Comparison of ENCODE assay signal across 17 cellular contexts in the genomic region with DNA sequence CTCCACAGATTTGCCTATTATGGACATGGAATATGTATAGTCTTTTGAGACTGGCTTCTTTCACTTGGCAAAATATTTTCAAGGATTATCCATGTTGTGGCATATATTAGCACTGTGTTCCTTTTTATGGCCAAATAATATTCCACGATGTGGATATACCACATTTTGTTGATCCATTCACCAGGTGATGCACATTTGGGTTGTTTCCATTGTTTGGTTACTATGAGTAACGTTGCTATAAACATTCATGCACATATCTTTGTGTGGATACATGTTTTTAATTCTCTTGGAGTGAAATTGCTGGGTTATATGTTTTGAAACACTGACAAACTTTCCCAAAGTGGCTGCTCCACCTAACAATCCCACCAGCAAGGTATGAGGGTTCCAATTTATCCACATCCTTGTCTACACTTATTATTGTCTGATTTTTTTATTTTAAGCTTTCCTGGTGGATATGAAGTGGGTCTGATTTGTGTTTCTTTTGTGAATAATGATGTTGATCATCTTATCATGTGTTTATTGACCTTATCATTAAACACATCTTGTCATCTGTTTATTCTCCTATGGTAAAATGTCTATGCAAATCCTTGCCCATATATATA.
"Had no signal": no experiment of that assay in that cellular context is flagged by ENCODE, and none has a peak within 500 bp of the region (broad histone marks: within the 10 kb centered on the region; RNA-seq: fewer than 3 reads in every experiment).

No MANE protein-coding gene starts in this region.

- H3K9ac ChIP-seq: neural progenitor cell had no signal

- H3K4me2 ChIP-seq: neural progenitor cell had no signal

- H3K9me3 Mint-ChIP-seq: neural progenitor cell had no signal

- H3K27me3 Mint-ChIP-seq: activated naive CD8-positive, alpha-beta T cell treated with anti-CD3 and anti-CD28 coated beads, Interleukin-2, amount 10 ng/mL, durations not matched to agents 7 days and 5 days; progenitor cell of endocrine pancreas had no signal

- H3K9me3 ChIP-seq: suprapubic skin, vagina had no signal

- H3K4me1 Mint-ChIP-seq: immature natural killer cell; naive thymus-derived CD4-positive, alpha-beta T cell; T-helper 17 cell had no signal

- H3K27ac ChIP-seq: neural progenitor cell, suprapubic skin, transverse colon, vagina had no signal

- H3K4me1 ChIP-seq: neural progenitor cell had no signal

- H3K27me3 ChIP-seq: body of pancreas, heart right ventricle, neural progenitor cell, suprapubic skin, transverse colon, vagina had no signal

- H2AFZ ChIP-seq: neural progenitor cell had no signal

- H3K27ac Mint-ChIP-seq: activated naive CD8-positive, alpha-beta T cell treated with anti-CD3 and anti-CD28 coated beads, Interleukin-2, amount 10 ng/mL, durations not matched to agents 7 days and 5 days; immature natural killer cell; naive thymus-derived CD4-positive, alpha-beta T cell; T-helper 17 cell had no signal

- H3K36me3 Mint-ChIP-seq: activated naive CD8-positive, alpha-beta T cell treated with anti-CD3 and anti-CD28 coated beads, Interleukin-2, amount 10 ng/mL, durations not matched to agents 7 days and 5 days; immature natural killer cell; naive thymus-derived CD4-positive, alpha-beta T cell; neural progenitor cell had no signal

- H3K36me3 ChIP-seq: heart right ventricle, neural progenitor cell, suprapubic skin, transverse colon, vagina had no signal

- H3K4me3 ChIP-seq: body of pancreas, heart right ventricle, neural progenitor cell, suprapubic skin, transverse colon, vagina had no signal

- ATAC-seq: esophagus mucosa; naive thymus-derived CD4-positive, alpha-beta T cell; stimulated activated naive CD8-positive, alpha-beta T cell treated with anti-CD3 and anti-CD28 coated beads, Interleukin-15, Interleukin-2, amounts not matched to agents 100 U/mL and 50 U/mL, for 24 hours; T-helper 17 cell had no signal

- DNase-seq: activated CD4-positive, alpha-beta T cell treated with anti-CD3 and anti-CD28 coated beads, Interleukin-2, amount 50 U/mL, for 48 hours; activated naive CD4-positive, alpha-beta T cell; activated naive CD8-positive, alpha-beta T cell treated with anti-CD3 and anti-CD28 coated beads, Interleukin-2, amount 10 ng/mL, durations not matched to agents 7 days and 5 days; amygdala; body of pancreas; caudate nucleus; heart right ventricle; immature natural killer cell; naive thymus-derived CD4-positive, alpha-beta T cell; stimulated activated naive CD8-positive, alpha-beta T cell treated with anti-CD3 and anti-CD28 coated beads, Interleukin-15, Interleukin-2, amounts not matched to agents 100 U/mL and 50 U/mL, for 24 hours; T-helper 17 cell; transverse colon had no signal

- H3K4me3 Mint-ChIP-seq: activated naive CD8-positive, alpha-beta T cell treated with anti-CD3 and anti-CD28 coated beads, Interleukin-2, amount 10 ng/mL, durations not matched to agents 7 days and 5 days; immature natural killer cell; naive thymus-derived CD4-positive, alpha-beta T cell; neural progenitor cell; T-helper 17 cell had no signal
